Comparison of ENCODE assay signal across 29 cellular contexts in the genomic region with DNA sequence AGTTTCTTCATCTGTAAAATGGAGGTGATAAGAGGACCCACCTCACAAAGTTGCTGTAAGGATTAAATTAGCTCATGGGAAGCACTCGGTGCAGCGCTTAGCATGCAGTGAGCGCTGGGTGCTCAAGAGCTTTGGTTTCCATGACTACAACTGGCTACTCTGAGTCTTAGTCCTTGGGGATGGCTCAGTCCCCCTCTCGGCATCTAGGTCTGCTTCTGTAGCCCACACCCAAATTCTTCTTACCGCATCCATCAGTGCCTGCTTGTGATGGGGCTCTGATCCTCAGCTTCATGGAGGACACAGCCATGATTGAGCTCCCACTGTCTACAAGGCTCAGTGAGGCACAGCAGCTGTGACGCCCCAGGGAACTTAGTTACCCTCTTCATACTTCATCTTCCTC.
"Had no signal": no experiment of that assay in that cellular context is flagged by ENCODE, and none has a peak within 500 bp of the region (broad histone marks: within the 10 kb centered on the region; RNA-seq: fewer than 3 reads in every experiment).

No MANE protein-coding gene starts in this region.

- H3K4me1 Mint-ChIP-seq: mesothelial cell of epicardium; naive B cell; neural crest cell; stimulated activated memory B cell treated with anti-CD40 and anti-IgM and Interleukin-4, amounts not matched to agents 10 μg/mL and 1 μg/mL and 100 μg/mL, for 72 hours had no signal

- H3K27me3 ChIP-seq: right lobe of liver had no signal

- H3K4me3 Mint-ChIP-seq: mesothelial cell of epicardium; naive B cell; natural killer cell treated with Interleukin-12 subunit alpha and Interleukin-12 subunit beta and Interleukin-15 and Interleukin-18, amount 100 ng/mL, for 72 hours; neural crest cell; stimulated activated memory B cell treated with anti-CD40 and anti-IgM and Interleukin-4, amounts not matched to agents 10 μg/mL and 1 μg/mL and 100 μg/mL, for 72 hours; stimulated activated naive CD8-positive, alpha-beta T cell treated with anti-CD3 and anti-CD28 coated beads, Interleukin-15, Interleukin-2, amounts not matched to agents 100 ng/mL and 50 ng/mL, for 24 hours had no signal

- H3K36me3 ChIP-seq: gastrocnemius medialis, lower lobe of right lung, neutrophil, pancreas, right lobe of liver, thoracic aorta, tibial nerve, upper lobe of left lung had no signal

- H3K27ac Mint-ChIP-seq: mesothelial cell of epicardium; naive B cell; natural killer cell treated with Interleukin-12 subunit alpha and Interleukin-12 subunit beta and Interleukin-15 and Interleukin-18, amount 100 ng/mL, for 72 hours; progenitor cell of endocrine pancreas; stimulated activated memory B cell treated with anti-CD40 and anti-IgM and Interleukin-4, amounts not matched to agents 10 μg/mL and 1 μg/mL and 100 μg/mL, for 72 hours; stimulated activated naive CD8-positive, alpha-beta T cell treated with anti-CD3 and anti-CD28 coated beads, Interleukin-15, Interleukin-2, amounts not matched to agents 100 ng/mL and 50 ng/mL, for 24 hours had no signal

- H3K27ac ChIP-seq: dorsolateral prefrontal cortex, epithelial cell of prostate, gastrocnemius medialis, lower lobe of right lung, neutrophil, pancreas, right lobe of liver, thoracic aorta, tibial nerve, upper lobe of left lung had no signal

- FAIRE-seq: colon, keratinocyte, pancreas, small intestine, urothelium cell line had no signal

- H3K4me3 ChIP-seq: dorsolateral prefrontal cortex, gastrocnemius medialis, lower lobe of right lung, mucosa of descending colon, pancreas, right lobe of liver, thoracic aorta, tibial nerve, upper lobe of left lung had no signal

- DNase-seq: effector CD4-positive, alpha-beta T cell; foreskin fibroblast; gastrocnemius medialis; left ventricle myocardium superior; lower lobe of right lung; mucosa of descending colon; naive B cell; pancreas; right lobe of liver; small intestine; stimulated activated CD4-positive, alpha-beta T cell treated with anti-CD3 and anti-CD28 coated beads, Interleukin-12 subunit alpha, Interleukin-12 subunit beta, amount 100 ng/mL, for 4 hours; stimulated activated CD4-positive, alpha-beta T cell treated with anti-CD3 and anti-CD28 coated beads, Interleukin-2, amount 100 ng/mL, for 24 hours; stimulated activated CD4-positive, alpha-beta T cell treated with anti-CD3 and anti-CD28 coated beads, Interleukin-4, amount 100 ng/mL, for 24 hours; upper lobe of left lung had no signal

- H3K36me3 Mint-ChIP-seq: mesothelial cell of epicardium; naive B cell; natural killer cell treated with Interleukin-12 subunit alpha and Interleukin-12 subunit beta and Interleukin-15 and Interleukin-18, amount 100 ng/mL, for 72 hours; stimulated activated memory B cell treated with anti-CD40 and anti-IgM and Interleukin-4, amounts not matched to agents 10 μg/mL and 1 μg/mL and 100 μg/mL, for 72 hours had no signal

- ATAC-seq: esophagus mucosa; gastrocnemius medialis; left ventricle myocardium superior; mucosa of descending colon; natural killer cell treated with Interleukin-12 subunit alpha and Interleukin-12 subunit beta and Interleukin-15 and Interleukin-18, amount 100 ng/mL, for 72 hours; pancreas had no signal

- H3K9me3 Mint-ChIP-seq: mesothelial cell of epicardium; naive B cell; natural killer cell treated with Interleukin-12 subunit alpha and Interleukin-12 subunit beta and Interleukin-15 and Interleukin-18, amount 100 ng/mL, for 72 hours; neural crest cell; stimulated activated memory B cell treated with anti-CD40 and anti-IgM and Interleukin-4, amounts not matched to agents 10 μg/mL and 1 μg/mL and 100 μg/mL, for 72 hours; stimulated activated naive CD8-positive, alpha-beta T cell treated with anti-CD3 and anti-CD28 coated beads, Interleukin-15, Interleukin-2, amounts not matched to agents 100 ng/mL and 50 ng/mL, for 24 hours had no signal

- H3K9me3 ChIP-seq: gastrocnemius medialis, lower lobe of right lung, mucosa of descending colon, neutrophil, pancreas, right lobe of liver, thoracic aorta, tibial nerve, upper lobe of left lung had no signal

- H3K4me1 ChIP-seq: gastrocnemius medialis, lower lobe of right lung, right lobe of liver, tibial nerve, upper lobe of left lung had no signal
